Comparison of ENCODE assay signal across 33 cellular contexts in genomic region chr1:86434031-86434430, GRCh38. TPM values are rescaled to one million over a fixed set of nuclear protein-coding genes. Genes with fewer than 3 reads are reported as not detected.
"Had no signal": no experiment of that assay in that cellular context is flagged by ENCODE, and none has a peak within 500 bp of the region (broad histone marks: within the 10 kb centered on the region; RNA-seq: fewer than 3 reads in every experiment).

No MANE protein-coding gene starts in this region.

- H3K9me3 ChIP-seq: body of pancreas, breast epithelium had no signal

- H3K27me3 ChIP-seq: body of pancreas, brain microvascular endothelial cell, breast epithelium had no signal

- DNase-seq: activated B cell treated with CpG ODN at 0.5 μM for 24 hours; activated CD4-positive, alpha-beta memory T cell treated with anti-CD3 and anti-CD28 coated beads for 36 hours; activated CD4-positive, alpha-beta T cell treated with anti-CD3 and anti-CD28 coated beads for 4 hours; activated CD4-positive, alpha-beta T cell treated with anti-CD3 and anti-CD28 coated beads, Interleukin-2, amount 10 ng/mL, durations not matched to agents 24 days and 14 days; activated CD4-positive, alpha-beta T cell treated with anti-CD3 and anti-CD28 coated beads, Interleukin-2, amount 50 U/mL, for 1 hour; activated CD4-positive, alpha-beta T cell treated with anti-CD3 and anti-CD28 coated beads, Interleukin-2, amount 50 U/mL, for 4 hours; activated CD4-positive, CD25-positive, alpha-beta regulatory T cell treated with anti-CD3 and anti-CD28 coated beads, Interleukin-2, amount 50 U/mL, for 72 hours; activated CD8-positive, alpha-beta memory T cell treated with anti-CD3 and anti-CD28 coated beads, Interleukin-2, amount 50 U/mL, for 4 hours; activated CD8-positive, alpha-beta T cell treated with anti-CD3 and anti-CD28 coated beads for 36 hours; activated effector memory CD4-positive, alpha-beta T cell treated with anti-CD3 and anti-CD28 coated beads, Interleukin-2, amount 50 U/mL, for 16 hours; activated gamma-delta T cell treated with Interleukin-2 at 50 U/mL for 16 hours; activated naive CD4-positive, alpha-beta T cell; activated naive CD4-positive, alpha-beta T cell treated with anti-CD3 and anti-CD28 coated beads for 36 hours; activated naive CD8-positive, alpha-beta T cell treated with anti-CD3 and anti-CD28 coated beads, Interleukin-2, amount 10 ng/mL, durations not matched to agents 7 days and 5 days; activated naive CD8-positive, alpha-beta T cell treated with anti-CD3 and anti-CD28 coated beads, Interleukin-2, amount 50 U/mL, for 24 hours; activated T-cell treated with anti-CD3 and anti-CD28 coated beads for 4 hours; activated T-cell treated with anti-CD3 and anti-CD28 coated beads, Interleukin-2, amount 50 U/mL, for 1 hour; activated T-cell treated with anti-CD3 and anti-CD28 coated beads, Interleukin-2, amount 50 U/mL, for 4 hours; activated T-cell treated with anti-CD3 and anti-CD28 coated beads, Interleukin-2, amount 50 U/mL, for 72 hours; aorta; body of pancreas; brain microvascular endothelial cell; central memory CD4-positive, alpha-beta T cell; T-helper 1 cell; T-helper 2 cell; T-helper 9 cell had no signal

- FAIRE-seq: astrocyte had no signal

- H3K36me3 ChIP-seq: brain microvascular endothelial cell, breast epithelium had no signal

- H3K4me3 ChIP-seq: body of pancreas, breast epithelium had no signal

- H3K27ac ChIP-seq: body of pancreas, brain microvascular endothelial cell, breast epithelium had no signal

- H3K4me1 ChIP-seq: body of pancreas, breast epithelium had no signal

- ATAC-seq: activated CD8-positive, alpha-beta T cell treated with anti-CD3 and anti-CD28 coated beads for 36 hours; activated naive CD8-positive, alpha-beta T cell treated with anti-CD3 and anti-CD28 coated beads, Interleukin-2, amount 50 U/mL, for 24 hours; activated T-cell treated with anti-CD3 and anti-CD28 coated beads, Interleukin-2, amount 50 U/mL, for 4 hours; activated T-cell treated with anti-CD3 and anti-CD28 coated beads, Interleukin-2, amount 50 U/mL, for 72 hours; activated T-helper 17 cell treated with anti-CD3 and anti-CD28 coated beads, Interleukin-2, amount 50 U/mL, for 72 hours; body of pancreas had no signal

RNA-seq across cellular contexts. Expression of gene CLCA2, which starts 10.1 kb away (rescaled TPM):
- total RNA-seq: activated B cell treated with CpG ODN at 0.5 μM for 24 hours; activated CD4-positive, alpha-beta memory T cell treated with anti-CD3 and anti-CD28 coated beads for 36 hours; activated CD4-positive, alpha-beta T cell treated with anti-CD3 and anti-CD28 coated beads, Interleukin-2, amount 10 ng/mL, durations not matched to agents 24 days and 14 days; activated CD8-positive, alpha-beta memory T cell treated with anti-CD3 and anti-CD28 coated beads for 36 hours; activated CD8-positive, alpha-beta T cell treated with anti-CD3 and anti-CD28 coated beads for 36 hours; activated naive CD4-positive, alpha-beta T cell treated with anti-CD3 and anti-CD28 coated beads for 36 hours; activated naive CD8-positive, alpha-beta T cell treated with anti-CD3 and anti-CD28 coated beads, Interleukin-2, amount 10 ng/mL, durations not matched to agents 7 days and 5 days; activated T-cell treated with anti-CD3 and anti-CD28 coated beads, Interleukin-2, amount 50 U/mL, for 4 hours; activated T-cell treated with anti-CD3 and anti-CD28 coated beads, Interleukin-2, amount 50 U/mL, for 72 hours; activated T-helper 1 cell treated with anti-CD3 and anti-CD28 coated beads, Interleukin-12 subunit alpha, Interleukin-12 subunit beta, Interleukin-2, Interleukin-4 antibody, amounts not matched to agents 30 ng/mL and 10 ng/mL and 1 ng/mL, durations not matched to agents 14 hours and 24 hours and 36 hours; activated T-helper 17 cell treated with anti-CD3 and anti-CD28 coated beads, Interleukin-2, amount 50 U/mL, for 72 hours; body of pancreas; cardiac septum; cerebellum had no signal

RNA-seq across cellular contexts. Expression of gene CLCA1, which starts 34.7 kb away (rescaled TPM):
- total RNA-seq: activated B cell treated with CpG ODN at 0.5 μM for 24 hours; activated CD4-positive, alpha-beta memory T cell treated with anti-CD3 and anti-CD28 coated beads for 36 hours; activated CD4-positive, alpha-beta T cell treated with anti-CD3 and anti-CD28 coated beads, Interleukin-2, amount 10 ng/mL, durations not matched to agents 24 days and 14 days; activated CD8-positive, alpha-beta memory T cell treated with anti-CD3 and anti-CD28 coated beads for 36 hours; activated CD8-positive, alpha-beta T cell treated with anti-CD3 and anti-CD28 coated beads for 36 hours; activated naive CD4-positive, alpha-beta T cell treated with anti-CD3 and anti-CD28 coated beads for 36 hours; activated naive CD8-positive, alpha-beta T cell treated with anti-CD3 and anti-CD28 coated beads, Interleukin-2, amount 10 ng/mL, durations not matched to agents 7 days and 5 days; activated T-cell treated with anti-CD3 and anti-CD28 coated beads, Interleukin-2, amount 50 U/mL, for 72 hours; activated T-helper 1 cell treated with anti-CD3 and anti-CD28 coated beads, Interleukin-12 subunit alpha, Interleukin-12 subunit beta, Interleukin-2, Interleukin-4 antibody, amounts not matched to agents 30 ng/mL and 10 ng/mL and 1 ng/mL, durations not matched to agents 14 hours and 24 hours and 36 hours; activated T-helper 17 cell treated with anti-CD3 and anti-CD28 coated beads, Interleukin-2, amount 50 U/mL, for 72 hours; astrocyte; body of pancreas; cardiac septum had no signal
